Comparison of ENCODE assay signal across 28 cellular contexts in genomic region chr2:212526059-212526458, GRCh38. TPM values are rescaled to one million over a fixed set of nuclear protein-coding genes. Genes with fewer than 3 reads are reported as not detected.
DNase-seq lines count a peak whose midpoint lies in the region; ATAC-seq and TF ChIP-seq lines count a peak whose summit lies in the region.
"Had no signal": no experiment of that assay in that cellular context is flagged by ENCODE, and none has a peak within 500 bp of the region (broad histone marks: within the 10 kb centered on the region; RNA-seq: fewer than 3 reads in every experiment).

No MANE protein-coding gene starts in this region.

- WGBS in heart left ventricle, 4 donors, result 33 to 38% (median 35%) methylated on average over 1 of the region's 1 CpG

- H3K36me3 ChIP-seq in heart left ventricle (no peaks in the 10 kb centered on the region), HCT116 (ENCODE audit: control insufficient read depth in 1 of 2, insufficient read depth in 2 of 2, low read length in 2 of 2) (no peaks in the 10 kb centered on the region)
- H3K36me3 ChIP-seq: BE2C, BLaER1 had no signal

- CTCF ChIA-PET in HCT116 (lab: Charles Lee), result no interaction called here
- CTCF ChIA-PET in HEK293T (lab: Yijun Ruan, JAX), result no interaction called here

- ATAC-seq in heart left ventricle (peak in 3 of 4 donors; percentile 62 to 70 (median 65)), Right ventricle myocardium inferior (no peak), HCT116 (no peak), left ventricle myocardium superior (peak; percentile 77)
- ATAC-seq: GM12878 had no signal

- H3K4me3 ChIP-seq in heart left ventricle (peak overlapping the region in 5 of 12 donors; percentile 2 to 19 (median 17)), HCT116 (replicated peaks in 1 of 2; ENCODE audit: low read depth in 1 of 2, low read length in 2 of 2) (no peak overlapping the region)
- H3K4me3 ChIP-seq: BLaER1, GM12878 had no signal

- no peaks in the 10 kb centered on the region for H3K9me2 ChIP-seq in HCT116 (ENCODE audit: insufficient read depth)

- peak overlapping the region in 6 of 12 donors; percentile 14 to 50 (median 32) for H3K27ac ChIP-seq in heart left ventricle
- no peak overlapping the region for H3K27ac ChIP-seq in HCT116 (ENCODE audit: low read depth, low read length)
- H3K27ac ChIP-seq: BLaER1 had no signal

- no peaks in the 10 kb centered on the region for H3K27me3 ChIP-seq in heart left ventricle
- no peaks in the 10 kb centered on the region for H3K27me3 ChIP-seq in HCT116 (ENCODE audit: insufficient read depth, low read length)
- H3K27me3 ChIP-seq: BE2C, BLaER1 had no signal

- RAD21 ChIA-PET in HCT116 (lab: Charles Lee; ENCODE audit: low non-redundant PET in 1 of 2, low total read pairs in 2 of 2, uncharacterized antibody in 2 of 2, unreplicated experiment in 2 of 2), result interaction anchor here in 1 of 2 experiments (0.6 kb wide), 1 partner anchor 379 kb away, joined by 3 read pairs; no protein-coding TSS in a partner anchor

- TF ChIP-seq CTCF in heart left ventricle (IDR thresholded peaks at IDR 0.05) (no peak), HCT116 (IDR thresholded peaks at IDR 0.05 in 2 of 3, conservative IDR thresholded peaks at IDR 0.05 in 1 of 3; ENCODE audit: borderline replicate concordance in 1 of 3, insufficient read depth in 1 of 3, low read depth in 2 of 3, low read length in 2 of 3) (no peak)

- H3K4me1 ChIP-seq in heart left ventricle (peaks cover 0 to 19% (median 0%) of the 10 kb centered on the region in 12 donors), HCT116 (ENCODE audit: control insufficient read depth in 1 of 2, insufficient read depth in 2 of 2, low read length in 2 of 2) (no peaks in the 10 kb centered on the region)
- H3K4me1 ChIP-seq: BE2C, BLaER1 had no signal

- DNase-seq in heart left ventricle (no peak), Right ventricle myocardium inferior (ENCODE audit: missing footprints) (no peak), HCT116 (ENCODE audit: low read depth, low spot score) (no peak), HEK293T (ENCODE audit: extremely low spot score) (no peak), left ventricle myocardium superior (no peak), NCI-H526 treated with DMSO at 0.1 percent for 48 hours (lab: John Stamatoyannopoulos, UW) (no peak), RPMI8226 (no peak)
- DNase-seq in effector CD8-positive, alpha-beta T cell (lab: John Stamatoyannopoulos, UW), result no peak
- DNase-seq: 8988T; ACHN; BE2C; C1 segment of cervical spinal cord; CD4-positive, alpha-beta memory T cell; CD4-positive, CD25-positive, alpha-beta regulatory T cell; CD8-positive, alpha-beta memory T cell; COR-L47; DMS 273 treated with DMSO at 0.1 percent for 48 hours; DMS153; DMS53; DMS79; DND-41; EL; GDM1 had no signal

- no TSS peak for BruUV-seq in HCT116 (replicated peaks; lab: Mats Ljungman, UMichigan)

- no peak overlapping the region for H3K4me2 ChIP-seq in HCT116 (ENCODE audit: low read length)
- H3K4me2 ChIP-seq: BLaER1 had no signal

- H2AFZ ChIP-seq in HCT116 (ENCODE audit: low read depth, low read length, poor library complexity, severe bottlenecking), result peak overlapping the region; percentile 13

- H4K20me1 ChIP-seq in HCT116 (ENCODE audit: insufficient read depth), result no peaks in the 10 kb centered on the region
- H4K20me1 ChIP-seq: BLaER1 had no signal

- intact Hi-C loops in heart left ventricle (cut with DNase I) (no loop called here), Right ventricle myocardium inferior (cut with DNase I) (no loop called here), HCT116 (cut with micrococcal nuclease) (loop anchor here (10.0 kb wide), 1 partner anchor 651 kb away; no protein-coding TSS in a partner anchor), left ventricle myocardium superior (cut with micrococcal nuclease) (no loop called here)

- TF ChIP-seq POLR2A in heart left ventricle (IDR thresholded peaks at IDR 0.05) (no peak), HCT116 (IDR thresholded peaks at IDR 0.05; ENCODE audit: borderline replicate concordance, extremely low read depth, insufficient read depth, insufficient read length) (no peak)

- H3K9ac ChIP-seq in HCT116 (ENCODE audit: low read length), result no peak overlapping the region
- H3K9ac ChIP-seq: BLaER1 had no signal

- POLR2A ChIA-PET in HCT116 (lab: Charles Lee) (no interaction called here), HEK293T (lab: Yijun Ruan, JAX) (no interaction called here)

- H3K9me3 ChIP-seq in heart left ventricle (no peaks in the 10 kb centered on the region), HCT116 (ENCODE audit: control insufficient read depth in 1 of 2, insufficient read depth in 1 of 2, low read depth in 1 of 2, low read length in 2 of 2) (no peaks in the 10 kb centered on the region)
- H3K9me3 ChIP-seq: BE2C, BLaER1 had no signal

- no peaks in the 10 kb centered on the region for H3K79me2 ChIP-seq in HCT116 (ENCODE audit: insufficient read depth, low read length)

- no peak for TF ChIP-seq RAD21 in HCT116 (IDR thresholded peaks at IDR 0.05; ENCODE audit: low read depth)

TF ChIP-seq in HCT116, 20 proteins besides CTCF, POLR2A, EP300 and RAD21:
- TF ChIP-seq CEBPB (IDR thresholded peaks at IDR 0.05; ENCODE audit: low read depth) (no peak), SRF (IDR thresholded peaks at IDR 0.05; ENCODE audit: low read depth) (no peak), ZFX (IDR thresholded peaks at IDR 0.05) (no peak)

TF ChIP-seq in HEK293T, 16 proteins besides CTCF, POLR2A, EP300 and RAD21:
- TF ChIP-seq LEF1 (IDR thresholded peaks at IDR 0.05; ENCODE audit: borderline replicate concordance), result no peak
- no peak for TF ChIP-seq TARDBP (IDR thresholded peaks at IDR 0.05)
- TF ChIP-seq CTBP1 (IDR thresholded peaks at IDR 0.05; ENCODE audit: borderline replicate concordance), result no peak
- no peak for TF ChIP-seq L3MBTL2 (conservative IDR thresholded peaks at IDR 0.05)
- TF ChIP-seq PKNOX1 (IDR thresholded peaks at IDR 0.05), result peak; percentile 50; the same call in 1 of the 2 replicates

RNA-seq across cellular contexts. Expression of gene ERBB4, which starts 12.5 kb away (rescaled TPM):
- total RNA-seq in heart left ventricle (10 to 100 TPM in 7 of 9 donors, 1 to 10 TPM in 2; 9.2 to 29.5 (median 12.8) TPM), Right ventricle myocardium inferior (12.4 TPM), HCT116 (2021; ENCODE audit: unreplicated experiment) (0.10 TPM), left ventricle myocardium superior (17.9 TPM)
- polyA plus RNA-seq in heart left ventricle, result 1 to 10 TPM; 1.3 to 2.0 TPM
- under 0.01 TPM in 1 of 2 replicates, not detected in the other for polyA plus RNA-seq in HCT116 (2012)
- total RNA-seq: CD4-positive, alpha-beta memory T cell; CD4-positive, CD25-positive, alpha-beta regulatory T cell; CD8-positive, alpha-beta memory T cell; G401 had no signal
- polyA plus RNA-seq: AG04450; CD14-positive monocyte; CD4-positive, alpha-beta memory T cell; CD4-positive, CD25-positive, alpha-beta regulatory T cell; CD8-positive, alpha-beta memory T cell had no signal

Comparison
In these comparisons a context has a peak if more than half of its experiments do, and no peak if none do; other contexts are left out.
1. ATAC-seq: peak in heart left ventricle (3 of 4) and left ventricle myocardium superior (single experiment); none in Right ventricle myocardium inferior (single experiment) and HCT116 (single experiment).